In the genomic region with DNA sequence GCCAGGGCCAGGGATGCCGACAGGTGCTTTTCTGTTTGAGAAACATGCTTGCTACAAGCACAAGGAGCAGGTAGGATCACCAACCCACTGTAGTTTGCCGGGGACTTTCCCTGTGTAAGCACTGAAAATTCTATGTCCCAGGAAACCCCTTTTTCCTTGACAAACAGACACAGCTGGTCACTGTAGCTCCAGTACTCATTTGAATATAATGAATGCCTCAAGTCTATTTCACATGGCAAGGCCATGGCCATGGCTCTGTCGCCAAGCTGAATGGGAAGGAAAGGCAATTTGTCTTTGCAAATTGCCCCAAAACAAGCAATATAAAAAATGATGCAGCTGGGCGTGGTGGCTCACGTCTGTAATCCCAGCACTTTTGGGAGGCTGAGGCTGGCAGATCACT, we compare ENCODE assay signal across 20 cellular contexts.
"Had no signal": no experiment of that assay in that cellular context is flagged by ENCODE, and none has a peak within 500 bp of the region (broad histone marks: within the 10 kb centered on the region; RNA-seq: fewer than 3 reads in every experiment).

No MANE protein-coding gene starts in this region.

- H3K36me3 Mint-ChIP-seq: activated CD4-positive, alpha-beta memory T cell treated with anti-CD3 and anti-CD28 coated beads for 36 hours; activated CD8-positive, alpha-beta memory T cell treated with anti-CD3 and anti-CD28 coated beads, Interleukin-2, amount 10 ng/mL, durations not matched to agents 7 days and 5 days; stimulated activated effector memory CD8-positive, alpha-beta T cell treated with anti-CD3 and anti-CD28 coated beads, Interleukin-12 subunit alpha, Interleukin-12 subunit beta, amount 100 ng/mL, for 72 hours; T-cell had no signal

- H3K36me3 ChIP-seq: breast epithelium, left ventricle myocardium inferior, sigmoid colon, WERI-Rb-1 had no signal

- FAIRE-seq: kidney, urothelium cell line had no signal

- DNase-seq: activated CD4-positive, alpha-beta memory T cell treated with anti-CD3 and anti-CD28 coated beads for 36 hours; activated CD4-positive, alpha-beta T cell treated with anti-CD3 and anti-CD28 coated beads for 36 hours; activated CD8-positive, alpha-beta memory T cell treated with anti-CD3 and anti-CD28 coated beads, Interleukin-2, amount 10 ng/mL, durations not matched to agents 7 days and 5 days; activated naive CD4-positive, alpha-beta T cell treated with anti-CD3 and anti-CD28 coated beads for 36 hours; activated naive CD8-positive, alpha-beta T cell treated with anti-CD3 and anti-CD28 coated beads, Interleukin-2, amount 50 U/mL, for 24 hours; activated T-cell treated with anti-CD3 and anti-CD28 coated beads, Interleukin-2, amount 50 U/mL, for 1 hour; aorta; dermis blood vessel endothelial cell; endodermal cell; kidney; left ventricle myocardium inferior; mesendoderm; psoas muscle; sigmoid colon; T-cell; WERI-Rb-1 had no signal

- H3K4me1 ChIP-seq: breast epithelium, psoas muscle, sigmoid colon had no signal

- H3K4me3 Mint-ChIP-seq: activated CD4-positive, alpha-beta memory T cell treated with anti-CD3 and anti-CD28 coated beads for 36 hours; activated CD4-positive, alpha-beta T cell treated with anti-CD3 and anti-CD28 coated beads for 36 hours; activated CD8-positive, alpha-beta memory T cell treated with anti-CD3 and anti-CD28 coated beads, Interleukin-2, amount 10 ng/mL, durations not matched to agents 7 days and 5 days; activated naive CD4-positive, alpha-beta T cell treated with anti-CD3 and anti-CD28 coated beads for 36 hours; activated naive CD8-positive, alpha-beta T cell treated with anti-CD3 and anti-CD28 coated beads, Interleukin-2, amount 50 U/mL, for 24 hours; endodermal cell; stimulated activated effector memory CD8-positive, alpha-beta T cell treated with anti-CD3 and anti-CD28 coated beads, Interleukin-12 subunit alpha, Interleukin-12 subunit beta, amount 100 ng/mL, for 72 hours; T-cell had no signal

- H3K27ac Mint-ChIP-seq: activated CD4-positive, alpha-beta memory T cell treated with anti-CD3 and anti-CD28 coated beads for 36 hours; activated CD4-positive, alpha-beta T cell treated with anti-CD3 and anti-CD28 coated beads for 36 hours; activated CD8-positive, alpha-beta memory T cell treated with anti-CD3 and anti-CD28 coated beads, Interleukin-2, amount 10 ng/mL, durations not matched to agents 7 days and 5 days; activated naive CD4-positive, alpha-beta T cell treated with anti-CD3 and anti-CD28 coated beads for 36 hours; activated naive CD8-positive, alpha-beta T cell treated with anti-CD3 and anti-CD28 coated beads, Interleukin-2, amount 50 U/mL, for 24 hours; activated T-helper 2 cell treated with anti-CD3 and anti-CD28 coated beads, Interferon-gamma antibody, Interleukin-2, Interleukin-4, amounts not matched to agents 10 μg/mL and 5 μg/mL and 100 μg/mL, durations not matched to agents 14 hours and 24 hours and 36 hours; endodermal cell; stimulated activated effector memory CD8-positive, alpha-beta T cell treated with anti-CD3 and anti-CD28 coated beads, Interleukin-12 subunit alpha, Interleukin-12 subunit beta, amount 100 ng/mL, for 72 hours; T-cell had no signal

- H3K4me3 ChIP-seq: breast epithelium, left ventricle myocardium inferior, psoas muscle, sigmoid colon had no signal

- H3K27me3 ChIP-seq: breast epithelium, sigmoid colon had no signal

- H3K9me3 ChIP-seq: breast epithelium, left ventricle myocardium inferior, psoas muscle, sigmoid colon had no signal

- H3K9me3 Mint-ChIP-seq: activated CD4-positive, alpha-beta memory T cell treated with anti-CD3 and anti-CD28 coated beads for 36 hours; activated naive CD4-positive, alpha-beta T cell treated with anti-CD3 and anti-CD28 coated beads for 36 hours; activated T-helper 2 cell treated with anti-CD3 and anti-CD28 coated beads, Interferon-gamma antibody, Interleukin-2, Interleukin-4, amounts not matched to agents 10 μg/mL and 5 μg/mL and 100 μg/mL, durations not matched to agents 14 hours and 24 hours and 36 hours; stimulated activated effector memory CD8-positive, alpha-beta T cell treated with anti-CD3 and anti-CD28 coated beads, Interleukin-12 subunit alpha, Interleukin-12 subunit beta, amount 100 ng/mL, for 72 hours had no signal

- H3K27ac ChIP-seq: left ventricle myocardium inferior, psoas muscle, WERI-Rb-1 had no signal

- H3K4me1 Mint-ChIP-seq: activated CD4-positive, alpha-beta T cell treated with anti-CD3 and anti-CD28 coated beads for 36 hours; activated CD8-positive, alpha-beta memory T cell treated with anti-CD3 and anti-CD28 coated beads, Interleukin-2, amount 10 ng/mL, durations not matched to agents 7 days and 5 days; activated naive CD8-positive, alpha-beta T cell treated with anti-CD3 and anti-CD28 coated beads, Interleukin-2, amount 50 U/mL, for 24 hours; stimulated activated effector memory CD8-positive, alpha-beta T cell treated with anti-CD3 and anti-CD28 coated beads, Interleukin-12 subunit alpha, Interleukin-12 subunit beta, amount 100 ng/mL, for 72 hours; T-cell had no signal

- ATAC-seq: activated CD4-positive, alpha-beta T cell treated with anti-CD3 and anti-CD28 coated beads for 36 hours; activated CD8-positive, alpha-beta memory T cell treated with anti-CD3 and anti-CD28 coated beads, Interleukin-2, amount 10 ng/mL, durations not matched to agents 7 days and 5 days; activated naive CD8-positive, alpha-beta T cell treated with anti-CD3 and anti-CD28 coated beads, Interleukin-2, amount 50 U/mL, for 24 hours; psoas muscle; T-cell had no signal
